Comparison of ENCODE assay signal across 16 cellular contexts in genomic region chr21:15006594-15007230, GRCh38. TPM values are rescaled to one million over a fixed set of nuclear protein-coding genes. Genes with fewer than 3 reads are reported as not detected.
DNase-seq lines count a peak whose midpoint lies in the region; ATAC-seq and TF ChIP-seq lines count a peak whose summit lies in the region.
"Had no signal": no experiment of that assay in that cellular context is flagged by ENCODE, and none has a peak within 500 bp of the region (broad histone marks: within the 10 kb centered on the region; RNA-seq: fewer than 3 reads in every experiment).

No MANE protein-coding gene starts in this region.

- H3K27ac ChIP-seq in VCaP (peak overlapping the region; percentile 36), uterus (peak overlapping the region; percentile 53 to 65)
- H3K27ac ChIP-seq: upper lobe of right lung had no signal

- H3K27me3 Mint-ChIP-seq in activated naive CD8-positive, alpha-beta T cell = no peaks in the 10 kb centered on the region
- no peaks in the 10 kb centered on the region for H3K27me3 Mint-ChIP-seq in activated naive CD8-positive, alpha-beta T cell treated with anti-CD3 and anti-CD28 coated beads, Interleukin-2, amount 50 U/mL, for 24 hours
- H3K27me3 Mint-ChIP-seq in mesothelial cell of epicardium (ENCODE audit: low read depth) = no peaks in the 10 kb centered on the region
- H3K27me3 Mint-ChIP-seq: central memory CD8-positive, alpha-beta T cell had no signal

- peak overlapping the region; percentile 65 for H3K27ac Mint-ChIP-seq in activated naive CD8-positive, alpha-beta T cell
- no peak overlapping the region for H3K27ac Mint-ChIP-seq in activated naive CD8-positive, alpha-beta T cell treated with anti-CD3 and anti-CD28 coated beads, Interleukin-2, amount 50 U/mL, for 24 hours
- H3K27ac Mint-ChIP-seq in mesothelial cell of epicardium = peak overlapping the region; percentile 76
- H3K27ac Mint-ChIP-seq: endodermal cell had no signal

- H3K9me3 ChIP-seq in uterus = no peaks in the 10 kb centered on the region
- H3K9me3 ChIP-seq: upper lobe of right lung had no signal

- POLR2A ChIA-PET in GM10248 (lab: Yijun Ruan, JAX) = no interaction called here

- H3K9me3 Mint-ChIP-seq in activated naive CD8-positive, alpha-beta T cell (ENCODE audit: low read depth) = no peaks in the 10 kb centered on the region
- H3K9me3 Mint-ChIP-seq in activated naive CD8-positive, alpha-beta T cell treated with anti-CD3 and anti-CD28 coated beads, Interleukin-2, amount 50 U/mL, for 24 hours = no peaks in the 10 kb centered on the region
- peaks cover 6% of the 10 kb centered on the region for H3K9me3 Mint-ChIP-seq in mesothelial cell of epicardium
- H3K9me3 Mint-ChIP-seq: central memory CD8-positive, alpha-beta T cell; endodermal cell had no signal

- H3K4me1 ChIP-seq in uterus = peaks cover 0 to 8% of the 10 kb centered on the region in 2 donors

- DNase-seq in activated naive CD8-positive, alpha-beta T cell treated with anti-CD3 and anti-CD28 coated beads, Interleukin-2, amount 50 U/mL, for 24 hours = no peak
- DNase-seq in mesothelial cell of epicardium (ENCODE audit: low spot score in 2 of 2, unreplicated experiment in 2 of 2) = no peak
- no peak for DNase-seq in uterus
- DNase-seq in NCI-H1092 treated with DMSO at 0.1 percent for 48 hours (lab: John Stamatoyannopoulos, UW) = no peak
- DNase-seq in GM10248 (ENCODE audit: extremely low spot score) = no peak
- DNase-seq: activated CD4-positive, CD25-positive, alpha-beta regulatory T cell treated with anti-CD3 and anti-CD28 coated beads, Interleukin-2, amount 50 U/mL, for 72 hours; endodermal cell; H7; NCI-H1436; SHP77; stimulated activated naive CD4-positive, alpha-beta T cell treated with Interleukin-2 at 50 U/mL for 16 hours; upper lobe of right lung had no signal

- TF ChIP-seq CTCF in VCaP (conservative IDR thresholded peaks at IDR 0.05) (no peak), mesothelial cell of epicardium (IDR thresholded peaks at IDR 0.05; ENCODE audit: unreplicated experiment) (no peak), uterus (IDR thresholded peaks at IDR 0.05) (no peak), GM10248 (IDR thresholded peaks at IDR 0.05; ENCODE audit: control extremely low read depth, extremely low read depth, low read depth, missing control alignments) (no peak)

- H3K27me3 ChIP-seq in uterus = no peaks in the 10 kb centered on the region
- H3K27me3 ChIP-seq: upper lobe of right lung had no signal

- no peaks in the 10 kb centered on the region for H3K36me3 ChIP-seq in uterus
- H3K36me3 ChIP-seq: upper lobe of right lung had no signal

- no peak for TF ChIP-seq POLR2A in uterus (IDR thresholded peaks at IDR 0.05)

- ATAC-seq in activated naive CD8-positive, alpha-beta T cell treated with anti-CD3 and anti-CD28 coated beads, Interleukin-2, amount 50 U/mL, for 24 hours = no peak
- no peak for ATAC-seq in HG02973 (IDR thresholded peaks at IDR 0.05; ENCODE audit: unreplicated experiment)
- ATAC-seq: upper lobe of right lung had no signal

- peaks cover 58% of the 10 kb centered on the region for H3K4me1 Mint-ChIP-seq in activated naive CD8-positive, alpha-beta T cell (ENCODE audit: low read depth)
- H3K4me1 Mint-ChIP-seq in activated naive CD8-positive, alpha-beta T cell treated with anti-CD3 and anti-CD28 coated beads, Interleukin-2, amount 50 U/mL, for 24 hours = peaks cover 47% of the 10 kb centered on the region
- H3K4me1 Mint-ChIP-seq in mesothelial cell of epicardium = peaks cover 55% of the 10 kb centered on the region

- H3K4me3 ChIP-seq in uterus = no peak overlapping the region
- H3K4me3 ChIP-seq: upper lobe of right lung had no signal

- H3K4me3 Mint-ChIP-seq in activated naive CD8-positive, alpha-beta T cell = peak overlapping the region; percentile 11
- H3K4me3 Mint-ChIP-seq in activated naive CD8-positive, alpha-beta T cell treated with anti-CD3 and anti-CD28 coated beads, Interleukin-2, amount 50 U/mL, for 24 hours = no peak overlapping the region
- no peak overlapping the region for H3K4me3 Mint-ChIP-seq in mesothelial cell of epicardium
- H3K4me3 Mint-ChIP-seq: central memory CD8-positive, alpha-beta T cell; endodermal cell had no signal

- H3K36me3 Mint-ChIP-seq in activated naive CD8-positive, alpha-beta T cell = peaks cover 18% of the 10 kb centered on the region
- H3K36me3 Mint-ChIP-seq in activated naive CD8-positive, alpha-beta T cell treated with anti-CD3 and anti-CD28 coated beads, Interleukin-2, amount 50 U/mL, for 24 hours (ENCODE audit: low read depth) = peaks cover 38% of the 10 kb centered on the region
- peaks cover 24% of the 10 kb centered on the region for H3K36me3 Mint-ChIP-seq in mesothelial cell of epicardium

- intact Hi-C loops in uterus (cut with DNase I; ENCODE audit: low total_unique reads) = no loop called here

- CTCF ChIA-PET in GM10248 (lab: Yijun Ruan, JAX) = interaction anchor here (0.8 to 2.1 kb wide), 4 partner anchors 7 to 18 kb away, joined by 3 to 6 read pairs (median 4); no protein-coding TSS in a partner anchor

RNA-seq across cellular contexts. Expression of gene NRIP1, which starts 58.1 kb away (rescaled TPM):
- total RNA-seq in mesothelial cell of epicardium = 86.4 to 104 TPM (median 92.8 TPM) in 3 replicates
- 10 to 100 TPM; 16.1 to 81.9 (median 36.4) TPM for total RNA-seq in uterus
